26 cellular contexts compared by ENCODE assay signal in genomic region chr13:33514362-33514761, GRCh38.
DNase-seq lines count a peak whose midpoint lies in the region; ATAC-seq, FAIRE-seq and TF ChIP-seq lines count a peak whose summit lies in the region.
"Had no signal": no experiment of that assay in that cellular context is flagged by ENCODE, and none has a peak within 500 bp of the region (broad histone marks: within the 10 kb centered on the region; RNA-seq: fewer than 3 reads in every experiment).

No MANE protein-coding gene starts in this region.

- H3K9ac ChIP-seq in mesendoderm (ENCODE audit: low read length) = no peak overlapping the region

- H3K9me3 ChIP-seq in CD8-positive, alpha-beta T cell (ENCODE audit: low read length) = no peaks in the 10 kb centered on the region
- H3K9me3 ChIP-seq: heart right ventricle, neutrophil, right atrium auricular region, SJSA1, thoracic aorta had no signal

- H3K27me3 Mint-ChIP-seq in CD8-positive, alpha-beta T cell (ENCODE audit: low read depth) = peaks cover 5% of the 10 kb centered on the region
- H3K27me3 Mint-ChIP-seq: activated T-cell treated with anti-CD3 and anti-CD28 coated beads, Interleukin-2, amount 50 U/mL, for 24 hours had no signal

- no peaks in the 10 kb centered on the region for H3K4me1 ChIP-seq in mesendoderm (ENCODE audit: control insufficient read depth, low read depth, low read length)
- H3K4me1 ChIP-seq in CD8-positive, alpha-beta T cell (ENCODE audit: insufficient read depth, low read length) = no peaks in the 10 kb centered on the region

- H2BK15ac ChIP-seq in mesendoderm (replicated peaks; ENCODE audit: low read depth) = no peak overlapping the region

- no peak overlapping the region for H3K4ac ChIP-seq in mesendoderm (ENCODE audit: low read depth, low read length)

- H4K5ac ChIP-seq in mesendoderm (ENCODE audit: low read length) = no peak overlapping the region

- H3K18ac ChIP-seq in mesendoderm (ENCODE audit: low read length) = no peak overlapping the region

- H3K9me3 Mint-ChIP-seq in CD8-positive, alpha-beta T cell = no peaks in the 10 kb centered on the region
- H3K9me3 Mint-ChIP-seq: activated naive CD4-positive, alpha-beta T cell treated with anti-CD3 and anti-CD28 coated beads, Interleukin-2, amount 10 ng/mL, durations not matched to agents 7 days and 5 days; activated T-cell treated with anti-CD3 and anti-CD28 coated beads, Interleukin-2, amount 50 U/mL, for 24 hours; effector memory CD8-positive, alpha-beta T cell; stimulated activated naive B cell treated with anti-CD40 and anti-IgM and Interleukin-4, amounts not matched to agents 10 μg/mL and 1 μg/mL and 100 μg/mL, for 72 hours; T-helper 2 cell treated with Interferon-gamma antibody and Interleukin-4, amounts not matched to agents 5 μg/mL and 100 μg/mL, for 36 hours had no signal

- no peak overlapping the region for H3K27ac ChIP-seq in mesendoderm (ENCODE audit: low read depth, low read length)
- H3K27ac ChIP-seq in CD8-positive, alpha-beta T cell (ENCODE audit: low read depth, low read length) = no peak overlapping the region
- H3K27ac ChIP-seq: heart right ventricle, neutrophil, right atrium auricular region, SJSA1, thoracic aorta had no signal

- H2BK5ac ChIP-seq in mesendoderm (ENCODE audit: low read length) = no peak overlapping the region

- H3K79me2 ChIP-seq in mesendoderm (ENCODE audit: control insufficient read depth, insufficient read depth, low read length) = no peaks in the 10 kb centered on the region

- ATAC-seq in GM18873 (IDR thresholded peaks at IDR 0.05; ENCODE audit: low FRiP score, unreplicated experiment) = no peak
- ATAC-seq in CD8-positive, alpha-beta T cell = no peak
- ATAC-seq: activated CD8-positive, alpha-beta T cell treated with anti-CD3 and anti-CD28 coated beads, Interleukin-2, amount 10 ng/mL, durations not matched to agents 7 days and 5 days; effector memory CD8-positive, alpha-beta T cell; heart right ventricle; stimulated activated naive B cell treated with anti-CD40 and anti-IgM and Interleukin-4, amounts not matched to agents 10 μg/mL and 1 μg/mL and 100 μg/mL, for 72 hours had no signal

- H3K27me3 ChIP-seq in mesendoderm (ENCODE audit: insufficient read depth, low read length, poor library complexity) = no peaks in the 10 kb centered on the region
- H3K27me3 ChIP-seq in CD8-positive, alpha-beta T cell (ENCODE audit: insufficient read depth, low read length) = no peaks in the 10 kb centered on the region
- H3K27me3 ChIP-seq: heart right ventricle, neutrophil, right atrium auricular region, SJSA1 had no signal

- H4K8ac ChIP-seq in mesendoderm (ENCODE audit: low read depth, low read length) = no peak overlapping the region

- CTCF ChIA-PET in CD8-positive, alpha-beta T cell (lab: Charles Lee) = no interaction called here

- no peak overlapping the region for H3K4me3 Mint-ChIP-seq in CD8-positive, alpha-beta T cell
- H3K4me3 Mint-ChIP-seq: activated CD8-positive, alpha-beta T cell treated with anti-CD3 and anti-CD28 coated beads, Interleukin-2, amount 10 ng/mL, durations not matched to agents 7 days and 5 days; activated naive CD4-positive, alpha-beta T cell treated with anti-CD3 and anti-CD28 coated beads, Interleukin-2, amount 10 ng/mL, durations not matched to agents 7 days and 5 days; activated T-cell treated with anti-CD3 and anti-CD28 coated beads, Interleukin-2, amount 50 U/mL, for 24 hours; effector memory CD8-positive, alpha-beta T cell; stimulated activated naive B cell treated with anti-CD40 and anti-IgM and Interleukin-4, amounts not matched to agents 10 μg/mL and 1 μg/mL and 100 μg/mL, for 72 hours; T-helper 2 cell treated with Interferon-gamma antibody and Interleukin-4, amounts not matched to agents 5 μg/mL and 100 μg/mL, for 36 hours had no signal

- no peaks in the 10 kb centered on the region for H3K36me3 ChIP-seq in mesendoderm (ENCODE audit: control insufficient read depth, insufficient read depth, low read length)
- no peaks in the 10 kb centered on the region for H3K36me3 ChIP-seq in CD8-positive, alpha-beta T cell (ENCODE audit: insufficient read depth, low read length)
- H3K36me3 ChIP-seq: heart right ventricle, neutrophil, right atrium auricular region, SJSA1, thoracic aorta had no signal

- H3K79me1 ChIP-seq in mesendoderm (ENCODE audit: low read length) = no peaks in the 10 kb centered on the region

- peak overlapping the region; percentile 40 for H3K56ac ChIP-seq in mesendoderm (ENCODE audit: low read length)

- H3K4me2 ChIP-seq in mesendoderm (ENCODE audit: low read length) = no peak overlapping the region

- H2AK5ac ChIP-seq in mesendoderm (ENCODE audit: low read length) = no peak overlapping the region

- DNase-seq in GM12891 (ENCODE audit: insufficient read length, low spot score) (no peak), NCI-H69 (lab: John Stamatoyannopoulos, UW) (peak; percentile 3), dedifferentiated amniotic fluid mesenchymal stem cell (ENCODE audit: extremely low spot score) (peak; percentile 14), mesendoderm (peak; percentile 72), medulla oblongata (ENCODE audit: extremely low spot score) (no peak), RPMI8226 (no peak)
- DNase-seq in CD8-positive, alpha-beta T cell = no peak
- DNase-seq: activated CD4-positive, CD25-positive, alpha-beta regulatory T cell; activated CD8-positive, alpha-beta T cell treated with anti-CD3 and anti-CD28 coated beads, Interleukin-2, amount 10 ng/mL, durations not matched to agents 7 days and 5 days; activated naive CD4-positive, alpha-beta T cell treated with anti-CD3 and anti-CD28 coated beads, Interleukin-2, amount 10 ng/mL, durations not matched to agents 7 days and 5 days; activated T-cell treated with anti-CD3 and anti-CD28 coated beads, Interleukin-2, amount 50 U/mL, for 24 hours; DMS153; effector memory CD8-positive, alpha-beta T cell; heart right ventricle; Kasumi-1; NCI-H1092 treated with DMSO at 0.1 percent for 48 hours; NCI-H524 treated with DMSO at 0.1 percent for 48 hours; stimulated activated naive B cell treated with anti-CD40 and anti-IgM and Interleukin-4, amounts not matched to agents 10 μg/mL and 1 μg/mL and 100 μg/mL, for 72 hours had no signal

- FAIRE-seq in GM12891 (lab: Jason Lieb, UNC) = peak; percentile 26
- FAIRE-seq: astrocyte, islet of Langerhans had no signal

- TF ChIP-seq POLR2A in GM12891 (IDR thresholded peaks at IDR 0.05; ENCODE audit: low read depth, low read length) = no peak

- H3K4me3 ChIP-seq in mesendoderm (ENCODE audit: low read length) = no peak overlapping the region
- no peak overlapping the region for H3K4me3 ChIP-seq in CD8-positive, alpha-beta T cell (ENCODE audit: low read depth, low read length)
- H3K4me3 ChIP-seq: heart right ventricle, right atrium auricular region, SJSA1, thoracic aorta had no signal

- H2BK120ac ChIP-seq in mesendoderm (ENCODE audit: low read depth, low read length) = no peak overlapping the region

- WGBS in mesendoderm (ENCODE audit: extremely low coverage, insufficient coverage, low lambda C conversion rate) = no CpG with 5 or more reads among the region's 4 CpGs

- H3K36me3 Mint-ChIP-seq in CD8-positive, alpha-beta T cell = no peaks in the 10 kb centered on the region
- H3K36me3 Mint-ChIP-seq: activated naive CD4-positive, alpha-beta T cell treated with anti-CD3 and anti-CD28 coated beads, Interleukin-2, amount 10 ng/mL, durations not matched to agents 7 days and 5 days; stimulated activated naive B cell treated with anti-CD40 and anti-IgM and Interleukin-4, amounts not matched to agents 10 μg/mL and 1 μg/mL and 100 μg/mL, for 72 hours had no signal

- POLR2A ChIA-PET in CD8-positive, alpha-beta T cell (lab: Charles Lee) = no interaction called here

- TF ChIP-seq CTCF in CD8-positive, alpha-beta T cell (IDR thresholded peaks at IDR 0.05) = no peak

- H3K27ac Mint-ChIP-seq in CD8-positive, alpha-beta T cell = no peak overlapping the region
- H3K27ac Mint-ChIP-seq: activated CD8-positive, alpha-beta T cell treated with anti-CD3 and anti-CD28 coated beads, Interleukin-2, amount 10 ng/mL, durations not matched to agents 7 days and 5 days; activated naive CD4-positive, alpha-beta T cell treated with anti-CD3 and anti-CD28 coated beads, Interleukin-2, amount 10 ng/mL, durations not matched to agents 7 days and 5 days; activated T-cell treated with anti-CD3 and anti-CD28 coated beads, Interleukin-2, amount 50 U/mL, for 24 hours; effector memory CD8-positive, alpha-beta T cell; stimulated activated naive B cell treated with anti-CD40 and anti-IgM and Interleukin-4, amounts not matched to agents 10 μg/mL and 1 μg/mL and 100 μg/mL, for 72 hours; T-helper 2 cell treated with Interferon-gamma antibody and Interleukin-4, amounts not matched to agents 5 μg/mL and 100 μg/mL, for 36 hours had no signal

- H3K4me1 Mint-ChIP-seq in CD8-positive, alpha-beta T cell (ENCODE audit: low read depth) = no peaks in the 10 kb centered on the region
- H3K4me1 Mint-ChIP-seq: activated naive CD4-positive, alpha-beta T cell treated with anti-CD3 and anti-CD28 coated beads, Interleukin-2, amount 10 ng/mL, durations not matched to agents 7 days and 5 days had no signal

- intact Hi-C loops in CD8-positive, alpha-beta T cell (cut with DNase I, micrococcal nuclease) = no loop called here

- H3K23ac ChIP-seq in mesendoderm (ENCODE audit: low read length) = no peak overlapping the region

TF ChIP-seq in GM12891, 5 proteins besides CTCF, POLR2A, EP300 and RAD21:
- TF ChIP-seq PAX5 (IDR thresholded peaks at IDR 0.05; ENCODE audit: insufficient read depth, low read length, severe bottlenecking) (no peak), POU2F2 (IDR thresholded peaks at IDR 0.05; ENCODE audit: low read depth, low read length) (no peak), POLR2AphosphoS5 (IDR thresholded peaks at IDR 0.05; ENCODE audit: low read depth, low read length) (no peak), TAF1 (IDR thresholded peaks at IDR 0.05; ENCODE audit: low read depth, low read length) (no peak), SPI1 (IDR thresholded peaks at IDR 0.05; ENCODE audit: low read depth, low read length) (no peak)

Comparison
In these comparisons a context has a peak if more than half of its experiments do, and no peak if none do; other contexts are left out.
1. DNase-seq: peak in NCI-H69 (single experiment), dedifferentiated amniotic fluid mesenchymal stem cell (single experiment) and mesendoderm (single experiment); none in GM12891 (single experiment), medulla oblongata (single experiment), CD8-positive, alpha-beta T cell (0 of 7) and RPMI8226 (single experiment).